27 cellular contexts compared by ENCODE assay signal in genomic region chr3:105606052-105606451, GRCh38.
DNase-seq lines count a peak whose midpoint lies in the region; ATAC-seq and TF ChIP-seq lines count a peak whose summit lies in the region.
"Had no signal": no experiment of that assay in that cellular context is flagged by ENCODE, and none has a peak within 500 bp of the region (broad histone marks: within the 10 kb centered on the region; RNA-seq: fewer than 3 reads in every experiment).

No MANE protein-coding gene starts in this region.

- intact Hi-C loops in PC-3 (cut with micrococcal nuclease), result no loop called here
- intact Hi-C loops in aorta (cut with DNase I), result no loop called here
- intact Hi-C loops in spleen (cut with DNase I; ENCODE audit: low total_unique reads), result no loop called here

- H2AFZ ChIP-seq in PC-3 (ENCODE audit: low read length), result 0 out of 2 replicates have a peak overlapping the region, but pooled peaks have one; percentile 9
- H2AFZ ChIP-seq in parathyroid adenoma, result peak overlapping the region; percentile 63

- no peaks in the 10 kb centered on the region for H3K36me3 ChIP-seq in PC-3 (ENCODE audit: low read depth, low read length)
- no peaks in the 10 kb centered on the region for H3K36me3 ChIP-seq in parathyroid adenoma (ENCODE audit: control insufficient read depth, insufficient read depth, low read length)
- no peaks in the 10 kb centered on the region for H3K36me3 ChIP-seq in aorta (ENCODE audit: control insufficient read depth in 1 of 2, insufficient read depth in 2 of 2, low read length in 1 of 2)
- no peaks in the 10 kb centered on the region for H3K36me3 ChIP-seq in spleen
- H3K36me3 ChIP-seq: tibial nerve had no signal

- H3K4me3 ChIP-seq in PC-3 (ENCODE audit: low read length) (no peak overlapping the region), parathyroid adenoma (ENCODE audit: low read depth, low read length) (no peak overlapping the region), aorta (ENCODE audit: low read length in 2 of 2) (no peak overlapping the region), spleen (no peak overlapping the region)
- H3K4me3 ChIP-seq: dorsolateral prefrontal cortex, skin epidermis, tibial nerve had no signal

- CTCF ChIA-PET in PC-3 (lab: Charles Lee), result no interaction called here

- no peak for TF ChIP-seq POLR2A in spleen (IDR thresholded peaks at IDR 0.05)

- H3K79me2 ChIP-seq in PC-3 (ENCODE audit: low read length), result no peaks in the 10 kb centered on the region
- no peaks in the 10 kb centered on the region for H3K79me2 ChIP-seq in parathyroid adenoma

- no peak overlapping the region for H3K4me2 ChIP-seq in PC-3 (ENCODE audit: low read length)
- H3K4me2 ChIP-seq in parathyroid adenoma (ENCODE audit: low read length), result no peak overlapping the region

- no peaks in the 10 kb centered on the region for H3K27me3 ChIP-seq in PC-3 (ENCODE audit: low read length)
- H3K27me3 ChIP-seq in parathyroid adenoma (ENCODE audit: control insufficient read depth, insufficient read depth, low read length), result no peaks in the 10 kb centered on the region
- no peaks in the 10 kb centered on the region for H3K27me3 ChIP-seq in aorta (ENCODE audit: control insufficient read depth in 1 of 2, insufficient read depth in 2 of 2, low read length in 1 of 2)
- H3K27me3 ChIP-seq in spleen (replicated peaks in 1 of 7), result no peaks in the 10 kb centered on the region
- H3K27me3 ChIP-seq: dorsolateral prefrontal cortex, tibial nerve had no signal

- H3K9ac ChIP-seq in PC-3 (ENCODE audit: low read length) (no peak overlapping the region), parathyroid adenoma (no peak overlapping the region)

- BruUV-seq in PC-3 (replicated peaks; lab: Mats Ljungman, UMichigan), result no TSS peak

- ATAC-seq in PC-3, result no peak
- ATAC-seq in aorta (ENCODE audit: low FRiP score), result no peak
- ATAC-seq: left lobe of liver had no signal

- no peaks in the 10 kb centered on the region for H4K20me1 ChIP-seq in PC-3 (ENCODE audit: low read length)

- no peaks in the 10 kb centered on the region for H3F3A ChIP-seq in PC-3 (ENCODE audit: low read length, unreplicated experiment)

- H3K9me3 ChIP-seq in PC-3 (ENCODE audit: low read length) (no peaks in the 10 kb centered on the region), parathyroid adenoma (ENCODE audit: control insufficient read depth, low read length) (no peaks in the 10 kb centered on the region), aorta (ENCODE audit: control insufficient read depth, low read length) (no peaks in the 10 kb centered on the region), spleen (no peaks in the 10 kb centered on the region)
- H3K9me3 ChIP-seq: tibial nerve had no signal

- POLR2A ChIA-PET in PC-3 (lab: Charles Lee; ENCODE audit: unreplicated experiment), result no interaction called here

- DNase-seq in EL, result peak; percentile 46
- DNase-seq in PC-3, result peak; percentile 51
- DNase-seq in dedifferentiated amniotic fluid mesenchymal stem cell (ENCODE audit: extremely low spot score), result peak; percentile 57
- no peak for DNase-seq in SIG-M5 treated with dmso at 0.1 percent for 504 hours (lab: John Stamatoyannopoulos, UW; ENCODE audit: unreplicated experiment)
- no peak for DNase-seq in DMS79 treated with DMSO at 0.1 percent for 48 hours (lab: John Stamatoyannopoulos, UW)
- no peak for DNase-seq in aorta
- DNase-seq in spleen, result no peak
- DNase-seq: activated CD4-positive, alpha-beta T cell treated with anti-CD3 and anti-CD28 coated beads, Interleukin-2, amount 50 U/mL, for 1 hour; activated CD8-positive, alpha-beta memory T cell treated with anti-CD3 and anti-CD28 coated beads, Interleukin-2, amount 50 U/mL, for 4 hours; activated naive CD8-positive, alpha-beta T cell treated with anti-CD3 and anti-CD28 coated beads, Interleukin-2, amount 10 ng/mL, durations not matched to agents 7 days and 5 days; AML-193; caudate nucleus; CD8-positive, alpha-beta memory T cell; DMS79; dorsolateral prefrontal cortex; midbrain; MM.1S; NCI-H82; posterior cingulate gyrus; SHP77; stimulated activated CD4-positive, alpha-beta T cell treated with anti-CD3 and anti-CD28 coated beads, Interleukin-2, amount 100 ng/mL, for 48 hours had no signal

- TF ChIP-seq CTCF in PC-3 (conservative IDR thresholded peaks at IDR 0.05; ENCODE audit: low read depth, low read length) (no peak), parathyroid adenoma (IDR thresholded peaks at IDR 0.05) (no peak), spleen (IDR thresholded peaks at IDR 0.05 in 8 of 11, conservative IDR thresholded peaks at IDR 0.05 in 3 of 11) (no peak)

- H3K27ac ChIP-seq in PC-3 (ENCODE audit: low read length), result no peak overlapping the region
- no peak overlapping the region for H3K27ac ChIP-seq in parathyroid adenoma
- no peak overlapping the region for H3K27ac ChIP-seq in aorta (ENCODE audit: low read depth in 1 of 2, low read length in 2 of 2)
- H3K27ac ChIP-seq in spleen, result no peak overlapping the region
- H3K27ac ChIP-seq: dorsolateral prefrontal cortex, HL-60, skin epidermis, tibial nerve, VCaP had no signal

- H3K4me1 ChIP-seq in PC-3 (ENCODE audit: insufficient read depth, low read length) (peaks cover 7% of the 10 kb centered on the region), parathyroid adenoma (peaks cover 9% of the 10 kb centered on the region), aorta (ENCODE audit: control insufficient read depth in 1 of 2, insufficient read depth in 2 of 2, low read length in 2 of 2) (no peaks in the 10 kb centered on the region), spleen (no peaks in the 10 kb centered on the region)
- H3K4me1 ChIP-seq: tibial nerve had no signal

- no peaks in the 10 kb centered on the region for H3K9me2 ChIP-seq in PC-3 (replicated peaks; ENCODE audit: low read length)

Comparison
In these comparisons a context has a peak if more than half of its experiments do, and no peak if none do; other contexts are left out.
1. DNase-seq: peak in EL (single experiment), PC-3 (single experiment) and dedifferentiated amniotic fluid mesenchymal stem cell (single experiment); none in SIG-M5 treated with dmso at 0.1 percent for 504 hours (single experiment), DMS79 treated with DMSO at 0.1 percent for 48 hours (single experiment), aorta (0 of 2) and spleen (single experiment).